1 cellular context compared by ENCODE assay signal in genomic region chr11:65121865-65122696, GRCh38.
A peak's percentile ranks its signal among the peaks of the same experiment; 100 is the strongest.
TF ChIP-seq lines count a peak whose summit lies in the region.

Gene FAU (minus strand): TSS chr11:65122134. CDS start chr11:65121813, 321 bp downstream.
Gene MRPL49 (plus strand): TSS chr11:65122321. CDS start chr11:65122347, 26 bp downstream.

TF ChIP-seq in HepG2, 621 proteins besides CTCF, POLR2A, EP300 and RAD21 (continued from another document and continues in another):
- TF ChIP-seq ZNF639 (CRISPR knock-in tag; conservative IDR thresholded peaks at IDR 0.05) (no peak; the same call in 1 of the 2 replicates), ZNF768 (CRISPR knock-in tag; IDR thresholded peaks at IDR 0.05) (peak; percentile 53; the same call in 1 of the 2 replicates), SOX13 (IDR thresholded peaks at IDR 0.05) (no peak), SOX13 (CRISPR knock-in tag; conservative IDR thresholded peaks at IDR 0.05 in 1 of 2, IDR thresholded peaks at IDR 0.05 in 1 of 2) (0 out of 4 replicates have a peak, but pooled peaks of 1 of the 2 experiments have one; percentile 20), FOXA1 (IDR thresholded peaks at IDR 0.05) (no peak), FOXA1 (CRISPR knock-in tag; IDR thresholded peaks at IDR 0.05) (peak; percentile 22), U2AF1 (optimal IDR thresholded peaks at IDR 0.05; ENCODE audit: low read depth, low read length) (no peak), DMTF1 (CRISPR knock-in tag; IDR thresholded peaks at IDR 0.05) (no peak), GLI4 (CRISPR knock-in tag; IDR thresholded peaks at IDR 0.05; ENCODE audit: borderline replicate concordance) (0 out of 2 replicates have a peak, but pooled peaks have one; percentile 3), FOXJ3 (CRISPR knock-in tag; IDR thresholded peaks at IDR 0.05; ENCODE audit: borderline replicate concordance) (0 out of 2 replicates have a peak, but pooled peaks have one; percentile 53), ZNF567 (CRISPR knock-in tag; IDR thresholded peaks at IDR 0.05; ENCODE audit: borderline replicate concordance) (peak; percentile 91), KDM4B (CRISPR knock-in tag; IDR thresholded peaks at IDR 0.05) (0 out of 2 replicates have a peak, but pooled peaks have one; percentile 64), ZNF382 (CRISPR knock-in tag; IDR thresholded peaks at IDR 0.05; ENCODE audit: borderline replicate concordance) (no peak), MNT (IDR thresholded peaks at IDR 0.05) (peak; percentile 67), ZFX (CRISPR knock-in tag; IDR thresholded peaks at IDR 0.05; ENCODE audit: low read depth) (peak; percentile 95), ZFP36L1 (CRISPR knock-in tag; IDR thresholded peaks at IDR 0.05) (no peak; the same call in 1 of the 2 replicates), HMGA1 (CRISPR knock-in tag; conservative IDR thresholded peaks at IDR 0.05) (no peak), ZNF124 (CRISPR knock-in tag; IDR thresholded peaks at IDR 0.05) (0 out of 2 replicates have a peak, but pooled peaks have one; percentile 22), RFX5 (IDR thresholded peaks at IDR 0.05; ENCODE audit: low read depth, low read length) (peak; percentile 57; the same call in 1 of the 2 replicates), JUNB (CRISPR knock-in tag; IDR thresholded peaks at IDR 0.05; ENCODE audit: borderline replicate concordance) (no peak), DMAP1 (CRISPR knock-in tag; IDR thresholded peaks at IDR 0.05) (peak; percentile 58), CBX5 (CRISPR knock-in tag; IDR thresholded peaks at IDR 0.05; ENCODE audit: borderline replicate concordance) (no peak), NFYB (CRISPR knock-in tag; IDR thresholded peaks at IDR 0.05) (peak; percentile 65; the same call in 1 of the 2 replicates), ZNF749 (CRISPR knock-in tag; IDR thresholded peaks at IDR 0.05; ENCODE audit: borderline replicate concordance) (no peak; the same call in 1 of the 2 replicates), ZNF207 (IDR thresholded peaks at IDR 0.05; ENCODE audit: borderline replicate concordance) (no peak), IRF1 (CRISPR knock-in tag; IDR thresholded peaks at IDR 0.05; ENCODE audit: low read depth) (no peak), NFIB (CRISPR knock-in tag; IDR thresholded peaks at IDR 0.05; ENCODE audit: borderline replicate concordance) (no peak), SMARCC2 (IDR thresholded peaks at IDR 0.05) (no peak), MLXIP (CRISPR knock-in tag; IDR thresholded peaks at IDR 0.05; ENCODE audit: borderline replicate concordance) (no peak), ZBTB37 (CRISPR knock-in tag; IDR thresholded peaks at IDR 0.05) (no peak), UBTF (CRISPR knock-in tag; IDR thresholded peaks at IDR 0.05) (peak; percentile 72; the same call in 1 of the 2 replicates), GPBP1L1 (CRISPR knock-in tag; IDR thresholded peaks at IDR 0.05) (no peak), TFAP4 (IDR thresholded peaks at IDR 0.05; ENCODE audit: borderline replicate concordance, low read depth) (peak; percentile 56; the same call in 1 of the 2 replicates), ZBTB49 (CRISPR knock-in tag; IDR thresholded peaks at IDR 0.05; ENCODE audit: borderline replicate concordance) (no peak), MED13 (CRISPR knock-in tag; IDR thresholded peaks at IDR 0.05) (0 out of 2 replicates have a peak, but pooled peaks have one; percentile 19), NFIC (IDR thresholded peaks at IDR 0.05; ENCODE audit: low read length) (no peak), SCMH1 (CRISPR knock-in tag; IDR thresholded peaks at IDR 0.05; ENCODE audit: borderline replicate concordance) (no peak), ZNF12 (CRISPR knock-in tag; IDR thresholded peaks at IDR 0.05) (0 out of 2 replicates have a peak, but pooled peaks have one; percentile 23), RFXAP (CRISPR knock-in tag; IDR thresholded peaks at IDR 0.05; ENCODE audit: borderline replicate concordance) (peak; percentile 25; the same call in 1 of the 2 replicates), ZNF446 (CRISPR knock-in tag; IDR thresholded peaks at IDR 0.05) (no peak), ZNF138 (CRISPR knock-in tag; IDR thresholded peaks at IDR 0.05; ENCODE audit: low read depth) (peak; percentile 69), ZNF234 (CRISPR knock-in tag; conservative IDR thresholded peaks at IDR 0.05) (no peak), ZNF709 (CRISPR knock-in tag; IDR thresholded peaks at IDR 0.05) (peak; percentile 13; the same call in 1 of the 2 replicates), NCOA5 (CRISPR knock-in tag; IDR thresholded peaks at IDR 0.05) (no peak), REXO4 (CRISPR knock-in tag; IDR thresholded peaks at IDR 0.05; ENCODE audit: borderline replicate concordance) (no peak), TOPORS (CRISPR knock-in tag; IDR thresholded peaks at IDR 0.05) (no peak), SIN3A (IDR thresholded peaks at IDR 0.05; ENCODE audit: borderline replicate concordance, low read depth, low read length) (peak; percentile 69; the same call in 1 of the 2 replicates), REL (CRISPR knock-in tag; conservative IDR thresholded peaks at IDR 0.05) (no peak; the same call in 1 of the 2 replicates)
